Comparison of ENCODE assay signal across 1 cellular context in genomic region chr17:75557075-75557851, GRCh38.
TF ChIP-seq lines count a peak whose summit lies in the region.

No MANE protein-coding gene starts in this region.

TF ChIP-seq in HepG2, 621 proteins besides CTCF, POLR2A, EP300 and RAD21 (continued from another document and continues in another):
- TF ChIP-seq, protein P1, sequence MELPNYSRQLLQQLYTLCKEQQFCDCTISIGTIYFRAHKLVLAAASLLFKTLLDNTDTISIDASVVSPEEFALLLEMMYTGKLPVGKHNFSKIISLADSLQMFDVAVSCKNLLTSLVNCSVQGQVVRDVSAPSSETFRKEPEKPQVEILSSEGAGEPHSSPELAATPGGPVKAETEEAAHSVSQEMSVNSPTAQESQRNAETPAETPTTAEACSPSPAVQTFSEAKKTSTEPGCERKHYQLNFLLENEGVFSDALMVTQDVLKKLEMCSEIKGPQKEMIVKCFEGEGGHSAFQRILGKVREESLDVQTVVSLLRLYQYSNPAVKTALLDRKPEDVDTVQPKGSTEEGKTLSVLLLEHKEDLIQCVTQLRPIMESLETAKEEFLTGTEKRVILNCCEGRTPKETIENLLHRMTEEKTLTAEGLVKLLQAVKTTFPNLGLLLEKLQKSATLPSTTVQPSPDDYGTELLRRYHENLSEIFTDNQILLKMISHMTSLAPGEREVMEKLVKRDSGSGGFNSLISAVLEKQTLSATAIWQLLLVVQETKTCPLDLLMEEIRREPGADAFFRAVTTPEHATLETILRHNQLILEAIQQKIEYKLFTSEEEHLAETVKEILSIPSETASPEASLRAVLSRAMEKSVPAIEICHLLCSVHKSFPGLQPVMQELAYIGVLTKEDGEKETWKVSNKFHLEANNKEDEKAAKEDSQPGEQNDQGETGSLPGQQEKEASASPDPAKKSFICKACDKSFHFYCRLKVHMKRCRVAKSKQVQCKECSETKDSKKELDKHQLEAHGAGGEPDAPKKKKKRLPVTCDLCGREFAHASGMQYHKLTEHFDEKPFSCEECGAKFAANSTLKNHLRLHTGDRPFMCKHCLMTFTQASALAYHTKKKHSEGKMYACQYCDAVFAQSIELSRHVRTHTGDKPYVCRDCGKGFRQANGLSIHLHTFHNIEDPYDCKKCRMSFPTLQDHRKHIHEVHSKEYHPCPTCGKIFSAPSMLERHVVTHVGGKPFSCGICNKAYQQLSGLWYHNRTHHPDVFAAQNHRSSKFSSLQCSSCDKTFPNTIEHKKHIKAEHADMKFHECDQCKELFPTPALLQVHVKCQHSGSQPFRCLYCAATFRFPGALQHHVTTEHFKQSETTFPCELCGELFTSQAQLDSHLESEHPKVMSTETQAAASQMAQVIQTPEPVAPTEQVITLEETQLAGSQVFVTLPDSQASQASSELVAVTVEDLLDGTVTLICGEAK (IDR thresholded peaks at IDR 0.05) = no peak
- TF ChIP-seq, protein P1 (CRISPR knock-in tag; IDR thresholded peaks at IDR 0.05) = no peak; the same call in 1 of the 2 replicates
- peak; percentile 98 for TF ChIP-seq HNRNPL (IDR thresholded peaks at IDR 0.05; ENCODE audit: low read depth, low read length)
- peak; percentile 57; the same call in 1 of the 2 replicates for TF ChIP-seq SIX1 (CRISPR knock-in tag; IDR thresholded peaks at IDR 0.05; ENCODE audit: borderline replicate concordance)
- 0 out of 2 replicates have a peak, but pooled peaks have one; percentile 37 for TF ChIP-seq TP53 (CRISPR knock-in tag; conservative IDR thresholded peaks at IDR 0.05)
- TF ChIP-seq, protein P2, sequence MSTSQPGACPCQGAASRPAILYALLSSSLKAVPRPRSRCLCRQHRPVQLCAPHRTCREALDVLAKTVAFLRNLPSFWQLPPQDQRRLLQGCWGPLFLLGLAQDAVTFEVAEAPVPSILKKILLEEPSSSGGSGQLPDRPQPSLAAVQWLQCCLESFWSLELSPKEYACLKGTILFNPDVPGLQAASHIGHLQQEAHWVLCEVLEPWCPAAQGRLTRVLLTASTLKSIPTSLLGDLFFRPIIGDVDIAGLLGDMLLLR (CRISPR knock-in tag; IDR thresholded peaks at IDR 0.05) = peak; percentile 91
- TF ChIP-seq JUN (CRISPR knock-in tag; IDR thresholded peaks at IDR 0.05) = peak; percentile 30; the same call in 1 of the 2 replicates
- TF ChIP-seq ZNF142 (CRISPR knock-in tag; IDR thresholded peaks at IDR 0.05) = no peak; the same call in 1 of the 2 replicates
- TF ChIP-seq GATA4 (IDR thresholded peaks at IDR 0.05; ENCODE audit: borderline replicate concordance, low read depth) = peak; percentile 60; the same call in 1 of the 2 replicates
- TF ChIP-seq ZNF850 (CRISPR knock-in tag; conservative IDR thresholded peaks at IDR 0.05) = peak; percentile 31; the same call in 1 of the 2 replicates
- TF ChIP-seq, protein P3, sequence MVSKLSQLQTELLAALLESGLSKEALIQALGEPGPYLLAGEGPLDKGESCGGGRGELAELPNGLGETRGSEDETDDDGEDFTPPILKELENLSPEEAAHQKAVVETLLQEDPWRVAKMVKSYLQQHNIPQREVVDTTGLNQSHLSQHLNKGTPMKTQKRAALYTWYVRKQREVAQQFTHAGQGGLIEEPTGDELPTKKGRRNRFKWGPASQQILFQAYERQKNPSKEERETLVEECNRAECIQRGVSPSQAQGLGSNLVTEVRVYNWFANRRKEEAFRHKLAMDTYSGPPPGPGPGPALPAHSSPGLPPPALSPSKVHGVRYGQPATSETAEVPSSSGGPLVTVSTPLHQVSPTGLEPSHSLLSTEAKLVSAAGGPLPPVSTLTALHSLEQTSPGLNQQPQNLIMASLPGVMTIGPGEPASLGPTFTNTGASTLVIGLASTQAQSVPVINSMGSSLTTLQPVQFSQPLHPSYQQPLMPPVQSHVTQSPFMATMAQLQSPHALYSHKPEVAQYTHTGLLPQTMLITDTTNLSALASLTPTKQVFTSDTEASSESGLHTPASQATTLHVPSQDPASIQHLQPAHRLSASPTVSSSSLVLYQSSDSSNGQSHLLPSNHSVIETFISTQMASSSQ (IDR thresholded peaks at IDR 0.05; ENCODE audit: low read depth) = peak; percentile 99
- TF ChIP-seq, protein P3 (CRISPR knock-in tag; IDR thresholded peaks at IDR 0.05; ENCODE audit: borderline replicate concordance) = peak; percentile 100
- no peak for TF ChIP-seq FOXM1 (CRISPR knock-in tag; IDR thresholded peaks at IDR 0.05)
- TF ChIP-seq KDM5A (IDR thresholded peaks at IDR 0.05; ENCODE audit: borderline replicate concordance, low read length) = peak; percentile 50; the same call in 1 of the 2 replicates
- TF ChIP-seq SPEN (CRISPR knock-in tag; IDR thresholded peaks at IDR 0.05; ENCODE audit: low read depth) = peak; percentile 78; the same call in 1 of the 2 replicates
- peak; percentile 91; the same call in 1 of the 2 replicates for TF ChIP-seq MEF2D (CRISPR knock-in tag; IDR thresholded peaks at IDR 0.05)
- peak; percentile 90 for TF ChIP-seq RXRB (CRISPR knock-in tag; IDR thresholded peaks at IDR 0.05; ENCODE audit: borderline replicate concordance)
- peak; percentile 71 for TF ChIP-seq MXD4 (CRISPR knock-in tag; IDR thresholded peaks at IDR 0.05)
- TF ChIP-seq ZSCAN25 (CRISPR knock-in tag; IDR thresholded peaks at IDR 0.05) = peak; percentile 100
- peak; percentile 74; the same call in 1 of the 2 replicates for TF ChIP-seq BRD4 (CRISPR knock-in tag; IDR thresholded peaks at IDR 0.05)
- peak; percentile 30; the same call in 1 of the 2 replicates for TF ChIP-seq ZZZ3 (CRISPR knock-in tag; IDR thresholded peaks at IDR 0.05; ENCODE audit: borderline replicate concordance)
- peak; percentile 68; the same call in 1 of the 2 replicates for TF ChIP-seq KDM1A (CRISPR knock-in tag; IDR thresholded peaks at IDR 0.05)
- TF ChIP-seq, protein P4, sequence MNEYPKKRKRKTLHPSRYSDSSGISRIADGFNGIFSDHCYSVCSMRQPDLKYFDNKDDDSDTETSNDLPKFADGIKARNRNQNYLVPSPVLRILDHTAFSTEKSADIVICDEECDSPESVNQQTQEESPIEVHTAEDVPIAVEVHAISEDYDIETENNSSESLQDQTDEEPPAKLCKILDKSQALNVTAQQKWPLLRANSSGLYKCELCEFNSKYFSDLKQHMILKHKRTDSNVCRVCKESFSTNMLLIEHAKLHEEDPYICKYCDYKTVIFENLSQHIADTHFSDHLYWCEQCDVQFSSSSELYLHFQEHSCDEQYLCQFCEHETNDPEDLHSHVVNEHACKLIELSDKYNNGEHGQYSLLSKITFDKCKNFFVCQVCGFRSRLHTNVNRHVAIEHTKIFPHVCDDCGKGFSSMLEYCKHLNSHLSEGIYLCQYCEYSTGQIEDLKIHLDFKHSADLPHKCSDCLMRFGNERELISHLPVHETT (CRISPR knock-in tag; conservative IDR thresholded peaks at IDR 0.05) = peak; percentile 88
- peak; percentile 89; the same call in 1 of the 2 replicates for TF ChIP-seq MIXL1 (CRISPR knock-in tag; IDR thresholded peaks at IDR 0.05)
- TF ChIP-seq ZNF562 (CRISPR knock-in tag; IDR thresholded peaks at IDR 0.05; ENCODE audit: borderline replicate concordance) = no peak
- TF ChIP-seq MAFG (CRISPR knock-in tag; IDR thresholded peaks at IDR 0.05) = no peak
- no peak for TF ChIP-seq ZNF841 (CRISPR knock-in tag; IDR thresholded peaks at IDR 0.05; ENCODE audit: borderline replicate concordance)
- TF ChIP-seq CEBPG (CRISPR knock-in tag; IDR thresholded peaks at IDR 0.05) = peak; percentile 61
- peak; percentile 98 for TF ChIP-seq KDM4B (CRISPR knock-in tag; IDR thresholded peaks at IDR 0.05)
- no peak for TF ChIP-seq NFE2 (CRISPR knock-in tag; IDR thresholded peaks at IDR 0.05)
- TF ChIP-seq SMYD3 (CRISPR knock-in tag; IDR thresholded peaks at IDR 0.05) = peak; percentile 99
- TF ChIP-seq, protein P5, sequence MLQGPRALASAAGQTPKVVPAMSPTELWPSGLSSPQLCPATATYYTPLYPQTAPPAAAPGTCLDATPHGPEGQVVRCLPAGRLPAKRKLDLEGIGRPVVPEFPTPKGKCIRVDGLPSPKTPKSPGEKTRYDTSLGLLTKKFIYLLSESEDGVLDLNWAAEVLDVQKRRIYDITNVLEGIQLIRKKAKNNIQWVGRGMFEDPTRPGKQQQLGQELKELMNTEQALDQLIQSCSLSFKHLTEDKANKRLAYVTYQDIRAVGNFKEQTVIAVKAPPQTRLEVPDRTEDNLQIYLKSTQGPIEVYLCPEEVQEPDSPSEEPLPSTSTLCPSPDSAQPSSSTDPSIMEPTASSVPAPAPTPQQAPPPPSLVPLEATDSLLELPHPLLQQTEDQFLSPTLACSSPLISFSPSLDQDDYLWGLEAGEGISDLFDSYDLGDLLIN (CRISPR knock-in tag; IDR thresholded peaks at IDR 0.05; ENCODE audit: borderline replicate concordance) = no peak
- TF ChIP-seq MED13 (CRISPR knock-in tag; IDR thresholded peaks at IDR 0.05) = peak; percentile 55; the same call in 1 of the 2 replicates
- TF ChIP-seq ZNF383 (CRISPR knock-in tag; IDR thresholded peaks at IDR 0.05; ENCODE audit: borderline replicate concordance) = no peak; the same call in 1 of the 2 replicates
